Comparison of ENCODE assay signal across 8 cellular contexts in genomic region chr16:15055141-15056053, GRCh38. TPM values are rescaled to one million over a fixed set of nuclear protein-coding genes. Genes with fewer than 3 reads are reported as not detected.
DNase-seq lines count a peak whose midpoint lies in the region; ATAC-seq and TF ChIP-seq lines count a peak whose summit lies in the region.

No MANE protein-coding gene starts in this region.

- H3K4me2 ChIP-seq in MM.1S (ENCODE audit: low read depth, low read length) = peak overlapping the region; percentile 82

- no peaks in the 10 kb centered on the region for H3K27me3 ChIP-seq in HAP-1 (ENCODE audit: low read depth)
- H3K27me3 ChIP-seq in MM.1S (replicated peaks; ENCODE audit: insufficient read depth, low read length) = no peaks in the 10 kb centered on the region
- H3K27me3 ChIP-seq in heart left ventricle = no peaks in the 10 kb centered on the region

- H3K27me3 Mint-ChIP-seq in activated T-cell treated with anti-CD3 and anti-CD28 coated beads, Interleukin-2, amount 50 U/mL, for 24 hours = no peaks in the 10 kb centered on the region

- H3K4me3 ChIP-seq in HAP-1 (peak overlapping the region; percentile 82), MM.1S (ENCODE audit: low read length) (peak overlapping the region; percentile 92), heart left ventricle (peak overlapping the region; percentile 69 to 100 (median 98))

- H3K9ac ChIP-seq in MM.1S (ENCODE audit: low read length) = peak overlapping the region; percentile 80

- H3K4me1 ChIP-seq in HAP-1 = no peaks in the 10 kb centered on the region
- H3K4me1 ChIP-seq in MM.1S (ENCODE audit: low read length) = no peaks in the 10 kb centered on the region; the same call in 1 of the 2 replicates
- peaks cover 0 to 39% (median 14%) of the 10 kb centered on the region in 12 donors for H3K4me1 ChIP-seq in heart left ventricle

- intact Hi-C loops in heart left ventricle (cut with DNase I) = no loop called here

- in situ Hi-C loops in HAP-1 (cut with MboI; ENCODE audit: low sequenced_read_pairs) = no loop called here

- peak in 1 of 2 donors; percentile 39 for TF ChIP-seq POLR2A in heart left ventricle (IDR thresholded peaks at IDR 0.05)

- peak overlapping the region; percentile 79 for H2AFZ ChIP-seq in MM.1S (ENCODE audit: low read length)

- H3K4me3 Mint-ChIP-seq in activated T-cell treated with anti-CD3 and anti-CD28 coated beads, Interleukin-2, amount 50 U/mL, for 24 hours = peak overlapping the region; percentile 87

- peaks cover 28% of the 10 kb centered on the region for H3K36me3 Mint-ChIP-seq in activated T-cell treated with anti-CD3 and anti-CD28 coated beads, Interleukin-2, amount 50 U/mL, for 24 hours (ENCODE audit: low read depth)

- peaks cover 48% of the 10 kb centered on the region for H3K79me2 ChIP-seq in MM.1S (ENCODE audit: low read length)

- DNase-seq in activated CD8-positive, alpha-beta memory T cell treated with anti-CD3 and anti-CD28 coated beads for 1 hour (ENCODE audit: extremely low read depth in 1 of 2, low read depth in 1 of 2) = peak; percentile 32 to 57
- DNase-seq in activated CD8-positive, alpha-beta memory T cell treated with anti-CD3 and anti-CD28 coated beads for 24 hours = no peak
- peak; percentile 22 to 37 for DNase-seq in HAP-1 (ENCODE audit: low spot score in 2 of 2)
- DNase-seq in MM.1S = peak; percentile 69
- DNase-seq in activated T-cell treated with anti-CD3 and anti-CD28 coated beads, Interleukin-2, amount 50 U/mL, for 24 hours = no peak
- DNase-seq in heart left ventricle = peak; percentile 40 to 84 (median 68)
- DNase-seq in retina = peak; percentile 66
- DNase-seq in globus pallidus (ENCODE audit: low spot score) = no peak

- peak in 3 of 4 donors; percentile 12 to 37 (median 32) for ATAC-seq in heart left ventricle

- peaks cover 26% of the 10 kb centered on the region for H3K4me1 Mint-ChIP-seq in activated T-cell treated with anti-CD3 and anti-CD28 coated beads, Interleukin-2, amount 50 U/mL, for 24 hours (ENCODE audit: low read depth)

- no peaks in the 10 kb centered on the region for H3K9me3 Mint-ChIP-seq in activated T-cell treated with anti-CD3 and anti-CD28 coated beads, Interleukin-2, amount 50 U/mL, for 24 hours

- H3K9me3 ChIP-seq in HAP-1 (no peaks in the 10 kb centered on the region), MM.1S (replicated peaks; ENCODE audit: insufficient read depth, low read length) (no peaks in the 10 kb centered on the region), heart left ventricle (no peaks in the 10 kb centered on the region)

- H3K9me2 ChIP-seq in MM.1S (replicated peaks; ENCODE audit: insufficient read depth, low read length) = no peaks in the 10 kb centered on the region

- H3K27ac ChIP-seq in MM.1S (ENCODE audit: low read length) (peak overlapping the region; percentile 41; the same call in 1 of the 2 replicates), heart left ventricle (peak overlapping the region; percentile 55 to 94 (median 86))

- H3K27ac Mint-ChIP-seq in activated T-cell treated with anti-CD3 and anti-CD28 coated beads, Interleukin-2, amount 50 U/mL, for 24 hours = peak overlapping the region; percentile 90

- TF ChIP-seq CTCF in MM.1S (IDR thresholded peaks at IDR 0.05; ENCODE audit: low read length) (peak; percentile 28), heart left ventricle (IDR thresholded peaks at IDR 0.05) (peak in 2 of 12 donors; percentile 22 to 28)

- H4K20me1 ChIP-seq in MM.1S (ENCODE audit: insufficient read depth, low read length) = no peaks in the 10 kb centered on the region

- H3F3A ChIP-seq in MM.1S (ENCODE audit: insufficient read depth, low read length) = no peaks in the 10 kb centered on the region

- 2 to 3% (median 2%) methylated on average over 30 to 81 of the region's 81 CpGs for WGBS in heart left ventricle, 4 donors

- H3K36me3 ChIP-seq in HAP-1 (replicated peaks) = peaks cover 14% of the 10 kb centered on the region
- no peaks in the 10 kb centered on the region for H3K36me3 ChIP-seq in MM.1S (replicated peaks; ENCODE audit: insufficient read depth, low read length)
- H3K36me3 ChIP-seq in heart left ventricle = peaks cover 0 to 24% (median 21%) of the 10 kb centered on the region in 9 donors

RNA-seq across cellular contexts. Expression of gene NTAN1, which starts 0.5 kb away (rescaled TPM):
- total RNA-seq in heart left ventricle = 10 to 100 TPM; 14.8 to 52.0 (median 29.8) TPM
- polyA plus RNA-seq in heart left ventricle = 10 to 100 TPM; 29.2 to 31.9 TPM

RNA-seq across cellular contexts. Expression of gene RRN3, which starts 38.7 kb away (rescaled TPM):
- total RNA-seq in heart left ventricle = 10 to 100 TPM; 16.4 to 28.5 (median 19.2) TPM
- polyA plus RNA-seq in heart left ventricle = 10 to 100 TPM in 1 of 2 donors, 1 to 10 TPM in 1; 7.9 to 17.6 TPM

Comparison
In these comparisons a context has a peak if more than half of its experiments do, and no peak if none do; other contexts are left out.
1. DNase-seq: peak in activated CD8-positive, alpha-beta memory T cell treated with anti-CD3 and anti-CD28 coated beads for 1 hour (2 of 2), HAP-1 (2 of 2), MM.1S (single experiment), heart left ventricle (5 of 5) and retina (single experiment); none in activated CD8-positive, alpha-beta memory T cell treated with anti-CD3 and anti-CD28 coated beads for 24 hours (single experiment), activated T-cell treated with anti-CD3 and anti-CD28 coated beads, Interleukin-2, amount 50 U/mL, for 24 hours (single experiment) and globus pallidus (single experiment).
2. Peak in every context shown above with its lines, with median percentiles within 50 percentile points of each other: H3K4me3 ChIP-seq.